In genomic region chr1:196308171-196308570, GRCh38 we compare ENCODE assay signal across 16 cellular contexts.
"Had no signal": no experiment of that assay in that cellular context is flagged by ENCODE, and none has a peak within 500 bp of the region (broad histone marks: within the 10 kb centered on the region; RNA-seq: fewer than 3 reads in every experiment).

No MANE protein-coding gene starts in this region.

- ATAC-seq: effector memory CD8-positive, alpha-beta T cell; foreskin keratinocyte; naive thymus-derived CD8-positive, alpha-beta T cell; right cardiac atrium had no signal

- H3K36me3 ChIP-seq: neutrophil, ovary, stomach, thoracic aorta, transverse colon had no signal

- H3K4me1 ChIP-seq: foreskin keratinocyte, stomach, transverse colon had no signal

- H3K9me3 ChIP-seq: neutrophil, ovary, stomach, thoracic aorta, transverse colon had no signal

- H3K27me3 ChIP-seq: foreskin keratinocyte, neutrophil, ovary, stomach, transverse colon had no signal

- DNase-seq: effector memory CD8-positive, alpha-beta T cell; foreskin keratinocyte; head of caudate nucleus; hippocampal formation; mammary epithelial cell; naive thymus-derived CD8-positive, alpha-beta T cell; ovary; right cardiac atrium; small intestine; stimulated activated CD4-positive, alpha-beta T cell treated with anti-CD3 and anti-CD28 coated beads, Interleukin-12 subunit alpha, Interleukin-12 subunit beta, amount 100 ng/mL, for 4 hours; stimulated activated naive CD4-positive, alpha-beta T cell; stomach; substantia nigra; transverse colon had no signal

- H3K27ac ChIP-seq: foreskin keratinocyte, neutrophil, ovary, stomach, thoracic aorta, transverse colon had no signal

- H3K4me3 ChIP-seq: ovary, stomach, thoracic aorta, transverse colon had no signal
